ENCODE assay signal across 8 cellular contexts in the genomic region with DNA sequence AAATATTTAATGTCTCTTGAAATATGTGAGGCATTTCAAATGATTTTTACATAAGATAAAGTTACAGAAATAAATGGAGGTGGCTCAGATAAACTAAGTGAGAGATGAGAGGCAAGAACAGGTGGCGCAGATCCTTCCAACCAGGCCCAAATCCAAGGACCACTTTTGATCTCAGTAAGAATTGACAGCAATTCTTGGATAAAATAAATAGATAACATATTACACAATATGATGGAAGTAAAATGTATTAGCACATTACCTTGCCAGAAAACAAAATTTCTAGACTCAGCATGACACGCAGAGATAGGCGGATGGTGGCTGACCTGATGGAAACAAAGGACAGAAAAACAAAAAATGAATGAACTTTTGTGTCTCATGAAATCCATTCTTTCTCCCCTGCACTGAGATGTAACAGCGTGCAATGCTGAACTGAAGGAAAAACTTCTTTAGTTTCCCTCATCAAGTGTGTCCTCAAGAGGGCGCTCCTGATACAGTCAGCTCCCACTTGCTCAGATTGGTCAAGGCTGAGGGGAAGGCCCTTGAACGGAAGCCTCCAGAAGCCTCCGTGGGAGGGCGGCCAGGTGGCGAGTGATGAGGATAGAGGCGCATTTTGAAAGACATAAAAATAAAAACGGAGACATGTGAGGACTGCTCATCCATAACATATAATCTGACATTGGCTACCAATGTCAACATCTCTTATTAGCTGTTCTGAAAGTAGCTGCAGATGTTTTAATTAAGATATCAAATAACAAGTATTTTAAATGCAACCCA.
DNase-seq lines count a peak whose midpoint lies in the region; ATAC-seq lines count a peak whose summit lies in the region.

No MANE protein-coding gene starts in this region.

- peak; percentile 30 to 40 for ATAC-seq in CD4-positive, CD25-positive, alpha-beta regulatory T cell (ENCODE audit: low read depth in 2 of 2)
- ATAC-seq in GM19397 (IDR thresholded peaks at IDR 0.05; ENCODE audit: unreplicated experiment) (peak; percentile 54), HG03469 (IDR thresholded peaks at IDR 0.05; ENCODE audit: unreplicated experiment) (peak; percentile 45)

- intact Hi-C loops in dendritic cell treated with granulocyte-macrophage colony-stimulating factor and Interleukin-4, amounts not matched to agents 40 ng/mL and 50 ng/mL, for 4 days (cut with micrococcal nuclease) = loop anchor here (1.0 to 5.0 kb wide), 3 partner anchors 47 to 250 kb away; a partner anchor contains a TSS

- peaks cover 19% of the 10 kb centered on the region for H3K36me3 ChIP-seq in CD4-positive, CD25-positive, alpha-beta regulatory T cell (ENCODE audit: control insufficient read depth, insufficient read depth, low read length)

- no peaks in the 10 kb centered on the region for H3K9me3 Mint-ChIP-seq in CD4-positive, CD25-positive, alpha-beta regulatory T cell
- no peaks in the 10 kb centered on the region for H3K9me3 Mint-ChIP-seq in dendritic cell treated with granulocyte-macrophage colony-stimulating factor and Interleukin-4, amounts not matched to agents 40 ng/mL and 50 ng/mL, for 4 days

- peaks cover 28 to 52% (median 37%) of the 10 kb centered on the region in 4 donors for H3K4me1 Mint-ChIP-seq in CD4-positive, CD25-positive, alpha-beta regulatory T cell
- peaks cover 25% of the 10 kb centered on the region for H3K4me1 Mint-ChIP-seq in dendritic cell treated with granulocyte-macrophage colony-stimulating factor and Interleukin-4, amounts not matched to agents 40 ng/mL and 50 ng/mL, for 4 days (ENCODE audit: low read depth)

- H3K36me3 Mint-ChIP-seq in CD4-positive, CD25-positive, alpha-beta regulatory T cell = peaks cover 27% of the 10 kb centered on the region
- H3K36me3 Mint-ChIP-seq in dendritic cell treated with granulocyte-macrophage colony-stimulating factor and Interleukin-4, amounts not matched to agents 40 ng/mL and 50 ng/mL, for 4 days (ENCODE audit: low read depth) = peaks cover 77% of the 10 kb centered on the region

- H3K4me3 ChIP-seq in CD4-positive, CD25-positive, alpha-beta regulatory T cell (ENCODE audit: low read depth, low read length) = peak overlapping the region; percentile 73

- H3K27me3 ChIP-seq in CD4-positive, CD25-positive, alpha-beta regulatory T cell (ENCODE audit: control insufficient read depth, insufficient read depth, low read length) = no peaks in the 10 kb centered on the region

- no peaks in the 10 kb centered on the region for H3K27me3 Mint-ChIP-seq in CD4-positive, CD25-positive, alpha-beta regulatory T cell
- no peaks in the 10 kb centered on the region for H3K27me3 Mint-ChIP-seq in dendritic cell treated with granulocyte-macrophage colony-stimulating factor and Interleukin-4, amounts not matched to agents 40 ng/mL and 50 ng/mL, for 4 days

- H3K4me3 Mint-ChIP-seq in CD4-positive, CD25-positive, alpha-beta regulatory T cell = peak overlapping the region; percentile 53 to 89 (median 84)
- peak overlapping the region; percentile 10 for H3K4me3 Mint-ChIP-seq in dendritic cell treated with granulocyte-macrophage colony-stimulating factor and Interleukin-4, amounts not matched to agents 40 ng/mL and 50 ng/mL, for 4 days

- H3K4me1 ChIP-seq in CD4-positive, CD25-positive, alpha-beta regulatory T cell (ENCODE audit: control insufficient read depth, insufficient read depth, low read length, poor library complexity, severe bottlenecking) = peaks cover 38% of the 10 kb centered on the region

- peak overlapping the region; percentile 93 to 97 (median 96) for H3K27ac Mint-ChIP-seq in CD4-positive, CD25-positive, alpha-beta regulatory T cell
- peak overlapping the region; percentile 50 for H3K27ac Mint-ChIP-seq in dendritic cell treated with granulocyte-macrophage colony-stimulating factor and Interleukin-4, amounts not matched to agents 40 ng/mL and 50 ng/mL, for 4 days

- no peaks in the 10 kb centered on the region for H3K9me3 ChIP-seq in CD4-positive, CD25-positive, alpha-beta regulatory T cell (ENCODE audit: control insufficient read depth in 2 of 2, low read length in 2 of 2)

- DNase-seq in CD4-positive, CD25-positive, alpha-beta regulatory T cell = peak; percentile 61 to 87 (median 72)
- DNase-seq in NCI-H526 treated with DMSO at 0.1 percent for 48 hours (lab: John Stamatoyannopoulos, UW) (peak; percentile 51), lung microvascular endothelial cell (ENCODE audit: low read depth in 2 of 2) (peak; percentile 87 to 89)
- DNase-seq in activated CD4-positive, alpha-beta T cell treated with anti-CD3 and anti-CD28 coated beads, Interleukin-2, amount 50 U/mL, for 24 hours (ENCODE audit: low read depth in 1 of 2, low spot score in 1 of 2) = peak; percentile 30 to 77
- DNase-seq in stimulated activated CD8-positive, alpha-beta memory T cell treated with anti-CD3 and anti-CD28 coated beads, Interleukin-15, amount 100 ng/mL, for 24 hours (ENCODE audit: low read depth) = peak; percentile 19

- H3K27ac ChIP-seq in CD4-positive, CD25-positive, alpha-beta regulatory T cell (ENCODE audit: insufficient read depth, low read length, poor library complexity, severe bottlenecking) = peak overlapping the region; percentile 92

Comparison
In these comparisons a context has a peak if more than half of its experiments do, and no peak if none do; other contexts are left out.
1. Peak in every context shown above with its lines: DNase-seq, ATAC-seq, H3K4me3 ChIP-seq and H3K27ac ChIP-seq.
2. DNase-seq: peak in every context shown above with its lines; median percentile 88 in lung microvascular endothelial cell; 72 in CD4-positive, CD25-positive, alpha-beta regulatory T cell; 54 in activated CD4-positive, alpha-beta T cell treated with anti-CD3 and anti-CD28 coated beads, Interleukin-2, amount 50 U/mL, for 24 hours; 51 in NCI-H526 treated with DMSO at 0.1 percent for 48 hours; 19 in stimulated activated CD8-positive, alpha-beta memory T cell treated with anti-CD3 and anti-CD28 coated beads, Interleukin-15, amount 100 ng/mL, for 24 hours.